11 cellular contexts compared by ENCODE assay signal in the genomic region with DNA sequence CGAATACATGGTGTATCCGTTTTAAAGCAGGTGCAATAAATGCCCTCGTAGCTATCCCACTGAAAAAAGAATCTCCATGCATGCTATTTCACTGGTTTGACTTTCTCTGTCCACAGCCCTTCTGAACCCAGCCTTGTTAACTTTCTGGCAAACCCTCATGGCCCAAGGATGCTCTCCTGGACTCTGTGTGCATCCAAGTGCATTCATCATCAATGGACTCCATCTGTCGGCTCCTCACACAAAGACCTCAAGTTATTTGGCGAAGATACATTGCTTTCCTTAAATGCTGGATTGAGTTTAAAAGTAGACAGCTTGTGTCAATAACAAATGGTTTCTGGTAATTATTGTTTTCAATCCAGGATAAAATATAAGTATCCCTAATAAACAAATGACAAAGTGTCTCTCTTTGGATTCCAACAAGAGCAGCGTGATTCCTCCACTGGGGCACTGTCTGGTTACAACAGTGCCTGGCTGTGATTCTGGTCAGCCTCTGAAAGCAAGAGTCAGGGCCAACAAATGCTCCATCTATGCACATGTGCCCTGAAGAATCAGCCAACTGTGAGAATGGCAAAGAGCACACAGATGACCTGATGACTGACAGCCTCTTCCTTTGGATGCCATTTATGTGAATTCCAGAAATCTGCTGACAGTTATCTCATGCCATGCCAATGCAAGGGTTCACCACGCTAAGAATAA. TPM values are rescaled to one million over a fixed set of nuclear protein-coding genes. Genes with fewer than 3 reads are reported as not detected.
DNase-seq lines count a peak whose midpoint lies in the region; ATAC-seq and TF ChIP-seq lines count a peak whose summit lies in the region.
"Had no signal": no experiment of that assay in that cellular context is flagged by ENCODE, and none has a peak within 500 bp of the region (broad histone marks: within the 10 kb centered on the region; RNA-seq: fewer than 3 reads in every experiment).

No MANE protein-coding gene starts in this region.

- H3K36me3 ChIP-seq in heart left ventricle (peaks cover 0 to 7% (median 0%) of the 10 kb centered on the region in 9 donors), left ventricle myocardium inferior (no peaks in the 10 kb centered on the region)
- H3K36me3 ChIP-seq: transverse colon had no signal

- TF ChIP-seq CTCF in heart left ventricle (IDR thresholded peaks at IDR 0.05) (no peak), left ventricle myocardium inferior (IDR thresholded peaks at IDR 0.05; ENCODE audit: borderline replicate concordance) (no peak)

- H3K27ac ChIP-seq in heart left ventricle, result peak overlapping the region in 2 of 12 donors; percentile 15 to 17
- H3K27ac ChIP-seq in left ventricle myocardium inferior (replicated peaks), result no peak overlapping the region

- 78 to 85% (median 82%) methylated on average over 7 of the region's 7 CpGs for WGBS in heart left ventricle, 4 donors

- peak; percentile 64 to 82 (median 67) for ATAC-seq in heart left ventricle

- no peak overlapping the region for H3K4me3 ChIP-seq in heart left ventricle
- no peak overlapping the region for H3K4me3 ChIP-seq in left ventricle myocardium inferior
- H3K4me3 ChIP-seq: transverse colon had no signal

- DNase-seq in heart left ventricle (no peak), left ventricle myocardium inferior (no peak), anterior cingulate cortex (lab: John Stamatoyannopoulos, UW) (peak in 33 of 58 donors; percentile 14 to 81 (median 52)), medulla oblongata (ENCODE audit: extremely low spot score) (peak; percentile 90), DMS79 (lab: John Stamatoyannopoulos, UW) (no peak), 8988T (no peak), NCI-H526 (lab: John Stamatoyannopoulos, UW) (no peak), ureter (ENCODE audit: low spot score) (no peak)
- DNase-seq: NCI-H1048, OCI-M1, transverse colon had no signal

- intact Hi-C loops in heart left ventricle (cut with DNase I) (no loop called here), left ventricle myocardium inferior (cut with micrococcal nuclease) (no loop called here)

- H3K9me3 ChIP-seq in heart left ventricle (no peaks in the 10 kb centered on the region), left ventricle myocardium inferior (replicated peaks) (no peaks in the 10 kb centered on the region)
- H3K9me3 ChIP-seq: transverse colon had no signal

- H3K27me3 ChIP-seq in heart left ventricle (no peaks in the 10 kb centered on the region), left ventricle myocardium inferior (ENCODE audit: low read depth) (no peaks in the 10 kb centered on the region)
- H3K27me3 ChIP-seq: transverse colon had no signal

- H3K4me1 ChIP-seq in heart left ventricle, result peaks cover 0 to 45% (median 23%) of the 10 kb centered on the region in 12 donors
- peaks cover 53% of the 10 kb centered on the region for H3K4me1 ChIP-seq in left ventricle myocardium inferior

- no peak for TF ChIP-seq POLR2A in heart left ventricle (IDR thresholded peaks at IDR 0.05)

RNA-seq across cellular contexts. Expression of gene FYN, which starts 55.7 kb away (rescaled TPM):
- total RNA-seq in heart left ventricle (10 to 100 TPM; 28.1 to 72.4 (median 56.6) TPM), left ventricle myocardium inferior (46.3 TPM), ureter (62.6 TPM)
- polyA plus RNA-seq in heart left ventricle, result 10 to 100 TPM; 14.7 to 29.4 TPM

Comparison
In these comparisons a context has a peak if more than half of its experiments do, and no peak if none do; other contexts are left out.
1. DNase-seq: peak in anterior cingulate cortex (33 of 58) and medulla oblongata (single experiment); none in heart left ventricle (0 of 5), left ventricle myocardium inferior (single experiment), DMS79 (single experiment), 8988T (single experiment), NCI-H526 (0 of 2) and ureter (single experiment).